Comparison of ENCODE assay signal across 8 cellular contexts in the genomic region with DNA sequence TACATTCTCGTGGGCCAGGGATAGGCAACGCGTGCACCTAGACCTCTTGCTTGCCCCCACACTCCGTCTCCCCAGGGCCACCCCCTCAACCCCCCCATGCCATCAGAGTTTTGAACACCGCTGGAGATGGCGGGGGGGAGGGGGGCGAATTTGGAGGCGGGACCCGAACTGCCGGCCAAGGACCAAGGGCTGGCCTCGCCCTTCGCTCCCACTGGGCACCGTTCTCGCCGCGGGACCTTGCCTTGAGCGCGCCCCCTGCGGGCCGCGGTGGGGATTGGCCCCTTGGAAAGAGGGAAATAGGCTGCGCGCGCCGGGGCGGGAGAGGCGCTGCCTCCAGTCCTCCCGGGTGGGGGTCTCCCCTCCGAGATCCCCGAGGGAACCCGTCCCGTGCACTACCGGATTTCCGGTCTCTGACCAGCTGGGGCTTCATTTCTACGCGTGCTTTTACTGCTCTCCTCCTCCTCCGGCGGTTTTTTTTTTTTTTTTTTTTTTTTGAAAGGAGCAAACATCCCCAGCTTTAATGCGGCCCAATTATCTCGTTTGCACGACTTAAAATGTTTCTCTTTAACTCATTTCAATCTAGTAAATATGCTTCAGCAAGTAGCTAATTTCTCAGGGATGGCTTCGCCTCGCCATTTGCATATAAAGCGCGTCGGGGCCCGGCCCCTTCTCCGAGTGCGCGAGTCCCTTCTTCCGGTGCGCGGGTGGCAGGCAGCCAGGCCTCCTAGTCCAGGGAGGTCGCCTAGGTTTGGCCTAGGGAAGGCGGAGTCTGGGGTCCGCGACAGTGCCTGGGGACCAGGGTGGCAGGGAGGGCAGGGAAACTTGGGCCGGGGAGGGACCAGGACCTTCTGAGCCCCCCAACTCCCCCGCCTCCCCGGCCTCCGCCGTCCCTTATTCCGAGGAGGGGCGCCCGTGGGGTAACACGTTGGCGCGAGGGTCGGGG. TPM values are rescaled to one million over a fixed set of nuclear protein-coding genes. Genes with fewer than 3 reads are reported as not detected.
A peak's percentile ranks its signal among the peaks of the same experiment; 100 is the strongest.
DNase-seq lines count a peak whose midpoint lies in the region; ATAC-seq and TF ChIP-seq lines count a peak whose summit lies in the region.

No MANE protein-coding gene starts in this region.

- peak overlapping the region; percentile 36 for H3K4me3 ChIP-seq in astrocyte of the cerebellum (ENCODE audit: low read depth, low read length)
- H3K4me3 ChIP-seq in iPS DF 6.9 (ENCODE audit: low read length): peak overlapping the region; percentile 5; the same call in 1 of the 2 replicates
- H3K4me3 ChIP-seq in skeletal muscle cell (ENCODE audit: low read depth, low read length): peak overlapping the region; percentile 47

- DNase-seq in A172 (ENCODE audit: low spot score) (peak; percentile 75), GM10266 (ENCODE audit: extremely low spot score) (peak; percentile 74), NCI-H510A treated with DMSO at 0.1 percent for 48 hours (lab: John Stamatoyannopoulos, UW) (peak; percentile 37), astrocyte of the cerebellum (ENCODE audit: low read depth) (no peak), iPS DF 6.9 (ENCODE audit: low read depth, low spot score) (no peak), skeletal muscle cell (ENCODE audit: low read depth) (no peak), NOMO-1 (lab: John Stamatoyannopoulos, UW; ENCODE audit: unreplicated experiment in 2 of 2) (no peak)

- in situ Hi-C loops in astrocyte of the cerebellum (cut with HindIII; ENCODE audit: low sequenced_read_pairs): loop anchor here (25.0 kb wide), 1 partner anchor 391 kb away; no protein-coding TSS in a partner anchor

- WGBS in iPS DF 6.9 (ENCODE audit: insufficient coverage, insufficient read length): no CpG with 5 or more reads among the region's 69 CpGs

- H3K9me3 ChIP-seq in iPS DF 6.9 (ENCODE audit: control insufficient read depth, insufficient read depth, low read length): no peaks in the 10 kb centered on the region

- peak; percentile 68 for TF ChIP-seq CTCF in GM10266 (IDR thresholded peaks at IDR 0.05; ENCODE audit: control insufficient read depth, insufficient read depth, low read depth, missing control alignments)
- peak; percentile 83 for TF ChIP-seq CTCF in astrocyte of the cerebellum (IDR thresholded peaks at IDR 0.05; ENCODE audit: low read depth, low read length, missing control alignments)

- no peak for ATAC-seq in GM19324 (IDR thresholded peaks at IDR 0.05; ENCODE audit: low FRiP score, unreplicated experiment)

- H3K36me3 ChIP-seq in iPS DF 6.9 (ENCODE audit: control insufficient read depth, insufficient read depth, low read length): no peaks in the 10 kb centered on the region

- no peak overlapping the region for H3K27ac ChIP-seq in iPS DF 6.9 (ENCODE audit: low read length)

- H3K4me1 ChIP-seq in iPS DF 6.9 (ENCODE audit: control insufficient read depth, insufficient read depth, low read length): peaks cover 9% of the 10 kb centered on the region

- H3K27me3 ChIP-seq in iPS DF 6.9 (ENCODE audit: control insufficient read depth, insufficient read depth, low read length): peaks cover 40% of the 10 kb centered on the region

RNA-seq across cellular contexts. Expression of gene GBX2, which starts 10.1 kb away (rescaled TPM):
- total RNA-seq in A172 (2014; rRNA removed; shearing (Covaris generic)): 6.2 and 6.4 TPM in 2 replicates

Comparison
In these comparisons a context has a peak if more than half of its experiments do, and no peak if none do; other contexts are left out.
1. DNase-seq: peak in A172 (single experiment), GM10266 (single experiment) and NCI-H510A treated with DMSO at 0.1 percent for 48 hours (single experiment); none in astrocyte of the cerebellum (single experiment), iPS DF 6.9 (single experiment), skeletal muscle cell (single experiment) and NOMO-1 (0 of 2).
2. Peak in every context shown above with its lines, with median percentiles within 50 percentile points of each other: H3K4me3 ChIP-seq.